In the genomic region with DNA sequence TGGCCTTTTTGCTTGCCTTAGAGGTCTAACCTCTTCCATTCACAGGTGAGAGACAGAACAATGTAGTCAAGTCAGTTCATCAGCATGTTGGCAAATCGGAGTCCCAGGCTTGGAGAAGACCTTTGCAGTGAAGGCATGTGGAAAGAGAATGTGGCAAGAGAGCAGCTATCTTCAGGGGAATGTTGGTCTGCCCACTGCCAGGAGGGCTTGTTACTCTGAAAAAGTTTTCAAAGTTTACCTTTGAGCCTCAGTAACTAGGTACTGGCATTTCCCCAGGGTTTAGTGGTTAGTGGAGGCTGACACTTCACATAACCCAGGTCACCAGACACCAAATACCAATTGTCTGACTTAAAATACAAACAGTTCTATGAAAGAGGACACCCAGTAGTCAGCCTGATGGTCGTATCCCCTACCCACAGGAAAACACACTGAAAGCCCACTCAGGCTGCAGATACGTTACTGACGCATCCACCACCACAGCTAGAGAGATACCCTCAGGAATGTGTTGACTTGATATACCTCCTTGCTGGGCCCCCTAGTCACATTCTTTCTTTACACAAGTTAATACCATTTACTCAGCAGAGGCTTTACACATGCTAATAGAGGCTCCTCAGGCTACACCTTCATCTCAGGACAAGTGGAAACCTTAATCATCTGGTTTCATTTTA, we compare ENCODE assay signal across 1 cellular context.
TF ChIP-seq lines count a peak whose summit lies in the region.

No MANE protein-coding gene starts in this region.

TF ChIP-seq in HCT116, 20 proteins besides CTCF, POLR2A, EP300 and RAD21 (continued from another document):
- TF ChIP-seq, protein P1, sequence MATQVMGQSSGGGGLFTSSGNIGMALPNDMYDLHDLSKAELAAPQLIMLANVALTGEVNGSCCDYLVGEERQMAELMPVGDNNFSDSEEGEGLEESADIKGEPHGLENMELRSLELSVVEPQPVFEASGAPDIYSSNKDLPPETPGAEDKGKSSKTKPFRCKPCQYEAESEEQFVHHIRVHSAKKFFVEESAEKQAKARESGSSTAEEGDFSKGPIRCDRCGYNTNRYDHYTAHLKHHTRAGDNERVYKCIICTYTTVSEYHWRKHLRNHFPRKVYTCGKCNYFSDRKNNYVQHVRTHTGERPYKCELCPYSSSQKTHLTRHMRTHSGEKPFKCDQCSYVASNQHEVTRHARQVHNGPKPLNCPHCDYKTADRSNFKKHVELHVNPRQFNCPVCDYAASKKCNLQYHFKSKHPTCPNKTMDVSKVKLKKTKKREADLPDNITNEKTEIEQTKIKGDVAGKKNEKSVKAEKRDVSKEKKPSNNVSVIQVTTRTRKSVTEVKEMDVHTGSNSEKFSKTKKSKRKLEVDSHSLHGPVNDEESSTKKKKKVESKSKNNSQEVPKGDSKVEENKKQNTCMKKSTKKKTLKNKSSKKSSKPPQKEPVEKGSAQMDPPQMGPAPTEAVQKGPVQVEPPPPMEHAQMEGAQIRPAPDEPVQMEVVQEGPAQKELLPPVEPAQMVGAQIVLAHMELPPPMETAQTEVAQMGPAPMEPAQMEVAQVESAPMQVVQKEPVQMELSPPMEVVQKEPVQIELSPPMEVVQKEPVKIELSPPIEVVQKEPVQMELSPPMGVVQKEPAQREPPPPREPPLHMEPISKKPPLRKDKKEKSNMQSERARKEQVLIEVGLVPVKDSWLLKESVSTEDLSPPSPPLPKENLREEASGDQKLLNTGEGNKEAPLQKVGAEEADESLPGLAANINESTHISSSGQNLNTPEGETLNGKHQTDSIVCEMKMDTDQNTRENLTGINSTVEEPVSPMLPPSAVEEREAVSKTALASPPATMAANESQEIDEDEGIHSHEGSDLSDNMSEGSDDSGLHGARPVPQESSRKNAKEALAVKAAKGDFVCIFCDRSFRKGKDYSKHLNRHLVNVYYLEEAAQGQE (IDR thresholded peaks at IDR 0.05; ENCODE audit: low read depth): no peak
